In genomic region chr4:53307210-53307609, GRCh38 we compare ENCODE assay signal across 14 cellular contexts.
"Had no signal": no experiment of that assay in that cellular context is flagged by ENCODE, and none has a peak within 500 bp of the region (broad histone marks: within the 10 kb centered on the region; RNA-seq: fewer than 3 reads in every experiment).

No MANE protein-coding gene starts in this region.

- H3K4me3 ChIP-seq: colonic mucosa, gastrocnemius medialis, heart right ventricle, thoracic aorta had no signal

- H3K36me3 ChIP-seq: colonic mucosa, gastrocnemius medialis, thoracic aorta had no signal

- H3K27me3 Mint-ChIP-seq: activated CD4-positive, alpha-beta memory T cell treated with anti-CD3 and anti-CD28 coated beads, Interleukin-2, amount 10 ng/mL, durations not matched to agents 7 days and 5 days; activated naive CD8-positive, alpha-beta T cell treated with anti-CD3 and anti-CD28 coated beads, Interleukin-2, amount 50 U/mL, for 24 hours; natural killer cell treated with Interleukin-12 subunit alpha and Interleukin-12 subunit beta and Interleukin-15 and Interleukin-18, amount 100 ng/mL, for 72 hours; stimulated activated naive CD8-positive, alpha-beta T cell treated with anti-CD3 and anti-CD28 coated beads, Interleukin-15, amount 100 ng/mL, for 72 hours had no signal

- H3K4me1 ChIP-seq: colonic mucosa, gastrocnemius medialis had no signal

- H3K27ac ChIP-seq: colonic mucosa, gastrocnemius medialis, heart right ventricle, thoracic aorta had no signal

- H3K9me3 ChIP-seq: colonic mucosa, gastrocnemius medialis, thoracic aorta had no signal

- H3K27ac Mint-ChIP-seq: activated CD4-positive, alpha-beta memory T cell treated with anti-CD3 and anti-CD28 coated beads, Interleukin-2, amount 10 ng/mL, durations not matched to agents 7 days and 5 days; activated naive CD8-positive, alpha-beta T cell treated with anti-CD3 and anti-CD28 coated beads, Interleukin-2, amount 50 U/mL, for 24 hours; natural killer cell treated with Interleukin-12 subunit alpha and Interleukin-12 subunit beta and Interleukin-15 and Interleukin-18, amount 100 ng/mL, for 72 hours; stimulated activated naive CD8-positive, alpha-beta T cell treated with anti-CD3 and anti-CD28 coated beads, Interleukin-15, amount 100 ng/mL, for 72 hours had no signal

- H3K4me3 Mint-ChIP-seq: activated CD4-positive, alpha-beta memory T cell treated with anti-CD3 and anti-CD28 coated beads, Interleukin-2, amount 10 ng/mL, durations not matched to agents 7 days and 5 days; activated naive CD8-positive, alpha-beta T cell treated with anti-CD3 and anti-CD28 coated beads, Interleukin-2, amount 50 U/mL, for 24 hours; natural killer cell treated with Interleukin-12 subunit alpha and Interleukin-12 subunit beta and Interleukin-15 and Interleukin-18, amount 100 ng/mL, for 72 hours; stimulated activated naive CD8-positive, alpha-beta T cell treated with anti-CD3 and anti-CD28 coated beads, Interleukin-15, amount 100 ng/mL, for 72 hours had no signal

- ATAC-seq: activated naive CD8-positive, alpha-beta T cell treated with anti-CD3 and anti-CD28 coated beads, Interleukin-2, amount 50 U/mL, for 24 hours; gastrocnemius medialis; heart right ventricle; left lobe of liver; natural killer cell treated with Interleukin-12 subunit alpha and Interleukin-12 subunit beta and Interleukin-15 and Interleukin-18, amount 100 ng/mL, for 72 hours; stimulated activated naive CD8-positive, alpha-beta T cell treated with anti-CD3 and anti-CD28 coated beads, Interleukin-15, amount 100 ng/mL, for 72 hours had no signal

- DNase-seq: activated CD4-positive, alpha-beta memory T cell treated with anti-CD3 and anti-CD28 coated beads, Interleukin-2, amount 10 ng/mL, durations not matched to agents 7 days and 5 days; activated naive CD4-positive, alpha-beta T cell; activated naive CD8-positive, alpha-beta T cell treated with anti-CD3 and anti-CD28 coated beads, Interleukin-2, amount 50 U/mL, for 24 hours; colonic mucosa; effector CD4-positive, alpha-beta T cell; gastrocnemius medialis; heart right ventricle; islet precursor cell; nucleus accumbens; stimulated activated CD4-positive, alpha-beta T cell treated with anti-CD3 and anti-CD28 coated beads, Interleukin-4, amount 100 ng/mL, for 4 hours; stimulated activated naive CD8-positive, alpha-beta T cell treated with anti-CD3 and anti-CD28 coated beads, Interleukin-15, amount 100 ng/mL, for 72 hours had no signal

- H3K27me3 ChIP-seq: colonic mucosa, gastrocnemius medialis, heart right ventricle had no signal
